4 cellular contexts compared by ENCODE assay signal in the genomic region with DNA sequence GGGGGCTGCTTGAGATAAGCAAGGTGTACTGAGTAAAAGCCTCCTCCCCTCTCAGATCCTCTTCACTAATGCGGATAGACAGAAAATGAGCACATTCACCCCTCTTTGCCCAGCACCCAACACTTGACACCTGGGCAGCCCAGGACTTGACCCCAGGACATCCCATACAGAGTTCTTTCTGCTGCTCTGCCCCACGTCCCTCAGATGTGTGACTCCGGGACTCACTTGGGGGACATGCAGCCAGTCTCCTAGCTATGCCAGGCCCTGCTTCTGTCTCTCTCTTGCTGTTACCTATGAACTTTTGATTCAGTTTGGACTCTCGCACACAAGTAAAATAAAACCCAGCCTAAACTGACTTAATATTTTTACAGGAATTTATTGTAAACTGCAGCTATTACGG.
"Had no signal": no experiment of that assay in that cellular context is flagged by ENCODE, and none has a peak within 500 bp of the region (broad histone marks: within the 10 kb centered on the region; RNA-seq: fewer than 3 reads in every experiment).

No MANE protein-coding gene starts in this region.

- DNase-seq: IMR-90, KBM-7 had no signal

- H3K4me3 ChIP-seq: K562 had no signal

- H3K27ac ChIP-seq: HL-60 had no signal
